Comparison of ENCODE assay signal across 1 cellular context in the genomic region with DNA sequence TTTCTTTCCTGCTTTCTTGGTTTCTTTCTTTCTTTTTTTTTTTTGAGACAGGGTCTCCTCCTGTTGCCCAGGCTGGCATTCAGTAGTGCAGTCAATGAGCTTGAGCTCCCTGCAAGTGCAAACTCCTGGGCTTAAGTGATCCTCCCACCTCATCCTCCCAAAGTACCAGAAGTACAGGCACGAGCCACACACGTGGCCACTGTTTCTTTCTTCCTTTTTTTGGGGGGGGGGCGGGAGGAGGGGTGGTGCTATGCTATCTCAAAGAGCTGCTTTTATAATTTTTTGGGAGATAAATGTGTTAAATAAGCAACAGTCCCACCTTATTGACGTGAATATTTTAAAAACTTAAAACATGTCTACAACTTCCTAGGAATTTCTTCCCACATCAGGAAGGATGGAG.
TF ChIP-seq lines count a peak whose summit lies in the region.

No MANE protein-coding gene starts in this region.

TF ChIP-seq in WTC11, 78 proteins besides CTCF, POLR2A, EP300 and RAD21 (continued from another document):
- TF ChIP-seq, protein P1, sequence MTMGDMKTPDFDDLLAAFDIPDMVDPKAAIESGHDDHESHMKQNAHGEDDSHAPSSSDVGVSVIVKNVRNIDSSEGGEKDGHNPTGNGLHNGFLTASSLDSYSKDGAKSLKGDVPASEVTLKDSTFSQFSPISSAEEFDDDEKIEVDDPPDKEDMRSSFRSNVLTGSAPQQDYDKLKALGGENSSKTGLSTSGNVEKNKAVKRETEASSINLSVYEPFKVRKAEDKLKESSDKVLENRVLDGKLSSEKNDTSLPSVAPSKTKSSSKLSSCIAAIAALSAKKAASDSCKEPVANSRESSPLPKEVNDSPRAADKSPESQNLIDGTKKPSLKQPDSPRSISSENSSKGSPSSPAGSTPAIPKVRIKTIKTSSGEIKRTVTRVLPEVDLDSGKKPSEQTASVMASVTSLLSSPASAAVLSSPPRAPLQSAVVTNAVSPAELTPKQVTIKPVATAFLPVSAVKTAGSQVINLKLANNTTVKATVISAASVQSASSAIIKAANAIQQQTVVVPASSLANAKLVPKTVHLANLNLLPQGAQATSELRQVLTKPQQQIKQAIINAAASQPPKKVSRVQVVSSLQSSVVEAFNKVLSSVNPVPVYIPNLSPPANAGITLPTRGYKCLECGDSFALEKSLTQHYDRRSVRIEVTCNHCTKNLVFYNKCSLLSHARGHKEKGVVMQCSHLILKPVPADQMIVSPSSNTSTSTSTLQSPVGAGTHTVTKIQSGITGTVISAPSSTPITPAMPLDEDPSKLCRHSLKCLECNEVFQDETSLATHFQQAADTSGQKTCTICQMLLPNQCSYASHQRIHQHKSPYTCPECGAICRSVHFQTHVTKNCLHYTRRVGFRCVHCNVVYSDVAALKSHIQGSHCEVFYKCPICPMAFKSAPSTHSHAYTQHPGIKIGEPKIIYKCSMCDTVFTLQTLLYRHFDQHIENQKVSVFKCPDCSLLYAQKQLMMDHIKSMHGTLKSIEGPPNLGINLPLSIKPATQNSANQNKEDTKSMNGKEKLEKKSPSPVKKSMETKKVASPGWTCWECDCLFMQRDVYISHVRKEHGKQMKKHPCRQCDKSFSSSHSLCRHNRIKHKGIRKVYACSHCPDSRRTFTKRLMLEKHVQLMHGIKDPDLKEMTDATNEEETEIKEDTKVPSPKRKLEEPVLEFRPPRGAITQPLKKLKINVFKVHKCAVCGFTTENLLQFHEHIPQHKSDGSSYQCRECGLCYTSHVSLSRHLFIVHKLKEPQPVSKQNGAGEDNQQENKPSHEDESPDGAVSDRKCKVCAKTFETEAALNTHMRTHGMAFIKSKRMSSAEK (CRISPR knock-in tag; IDR thresholded peaks at IDR 0.05; ENCODE audit: borderline replicate concordance) = no peak
- TF ChIP-seq OVOL2 (CRISPR knock-in tag; IDR thresholded peaks at IDR 0.05; ENCODE audit: borderline replicate concordance) = no peak
- TF ChIP-seq, protein P2, sequence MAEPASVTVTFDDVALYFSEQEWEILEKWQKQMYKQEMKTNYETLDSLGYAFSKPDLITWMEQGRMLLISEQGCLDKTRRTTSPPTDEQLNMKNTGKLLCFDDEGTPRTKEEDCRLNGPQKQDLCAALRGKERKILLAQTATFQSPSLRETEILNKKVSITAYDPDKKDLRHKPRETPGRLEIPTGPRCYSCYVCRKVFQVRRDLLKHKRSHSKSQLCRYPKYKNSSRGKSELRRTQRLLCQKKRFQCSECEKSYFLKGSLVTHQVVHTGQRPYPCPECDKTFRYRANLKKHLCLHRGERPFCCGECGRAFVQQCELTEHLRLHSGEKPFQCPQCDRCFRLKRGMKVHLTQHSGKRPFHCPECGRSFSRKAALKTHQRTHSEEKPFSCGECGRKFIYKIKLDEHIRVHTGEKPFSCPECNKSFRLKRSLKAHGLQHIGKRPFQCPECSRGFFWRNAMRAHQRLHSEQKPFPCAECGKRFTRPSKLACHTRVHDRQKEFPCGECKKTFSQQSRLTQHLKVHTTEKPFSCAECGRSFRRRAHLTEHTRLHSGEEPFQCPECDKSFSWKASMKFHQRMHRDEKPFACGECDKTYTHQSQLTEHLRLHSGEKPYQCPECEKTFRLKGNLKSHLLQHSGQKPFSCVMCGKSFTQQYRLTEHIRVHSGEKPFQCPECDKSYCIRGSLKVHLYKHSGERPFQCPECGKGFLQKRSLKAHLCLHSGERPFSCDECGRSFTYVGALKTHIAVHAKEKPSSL (CRISPR knock-in tag; conservative IDR thresholded peaks at IDR 0.05) = no peak
- TF ChIP-seq, protein P3, sequence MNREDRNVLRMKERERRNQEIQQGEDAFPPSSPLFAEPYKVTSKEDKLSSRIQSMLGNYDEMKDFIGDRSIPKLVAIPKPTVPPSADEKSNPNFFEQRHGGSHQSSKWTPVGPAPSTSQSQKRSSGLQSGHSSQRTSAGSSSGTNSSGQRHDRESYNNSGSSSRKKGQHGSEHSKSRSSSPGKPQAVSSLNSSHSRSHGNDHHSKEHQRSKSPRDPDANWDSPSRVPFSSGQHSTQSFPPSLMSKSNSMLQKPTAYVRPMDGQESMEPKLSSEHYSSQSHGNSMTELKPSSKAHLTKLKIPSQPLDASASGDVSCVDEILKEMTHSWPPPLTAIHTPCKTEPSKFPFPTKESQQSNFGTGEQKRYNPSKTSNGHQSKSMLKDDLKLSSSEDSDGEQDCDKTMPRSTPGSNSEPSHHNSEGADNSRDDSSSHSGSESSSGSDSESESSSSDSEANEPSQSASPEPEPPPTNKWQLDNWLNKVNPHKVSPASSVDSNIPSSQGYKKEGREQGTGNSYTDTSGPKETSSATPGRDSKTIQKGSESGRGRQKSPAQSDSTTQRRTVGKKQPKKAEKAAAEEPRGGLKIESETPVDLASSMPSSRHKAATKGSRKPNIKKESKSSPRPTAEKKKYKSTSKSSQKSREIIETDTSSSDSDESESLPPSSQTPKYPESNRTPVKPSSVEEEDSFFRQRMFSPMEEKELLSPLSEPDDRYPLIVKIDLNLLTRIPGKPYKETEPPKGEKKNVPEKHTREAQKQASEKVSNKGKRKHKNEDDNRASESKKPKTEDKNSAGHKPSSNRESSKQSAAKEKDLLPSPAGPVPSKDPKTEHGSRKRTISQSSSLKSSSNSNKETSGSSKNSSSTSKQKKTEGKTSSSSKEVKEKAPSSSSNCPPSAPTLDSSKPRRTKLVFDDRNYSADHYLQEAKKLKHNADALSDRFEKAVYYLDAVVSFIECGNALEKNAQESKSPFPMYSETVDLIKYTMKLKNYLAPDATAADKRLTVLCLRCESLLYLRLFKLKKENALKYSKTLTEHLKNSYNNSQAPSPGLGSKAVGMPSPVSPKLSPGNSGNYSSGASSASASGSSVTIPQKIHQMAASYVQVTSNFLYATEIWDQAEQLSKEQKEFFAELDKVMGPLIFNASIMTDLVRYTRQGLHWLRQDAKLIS (CRISPR knock-in tag; IDR thresholded peaks at IDR 0.05; ENCODE audit: borderline replicate concordance) = no peak
